ENCODE assay signal across 12 cellular contexts in genomic region chr16:77657016-77657415, GRCh38.
DNase-seq lines count a peak whose midpoint lies in the region; ATAC-seq and TF ChIP-seq lines count a peak whose summit lies in the region.
"Had no signal": no experiment of that assay in that cellular context is flagged by ENCODE, and none has a peak within 500 bp of the region (broad histone marks: within the 10 kb centered on the region; RNA-seq: fewer than 3 reads in every experiment).

No MANE protein-coding gene starts in this region.

- H3K36me3 Mint-ChIP-seq in WTC11 = peaks cover 6% of the 10 kb centered on the region; the same call in 1 of the 2 replicates
- H3K36me3 Mint-ChIP-seq in chondrocyte (ENCODE audit: low read depth) = no peaks in the 10 kb centered on the region

- peaks cover 14% of the 10 kb centered on the region for H3K4me1 Mint-ChIP-seq in WTC11
- H3K4me1 Mint-ChIP-seq in chondrocyte (ENCODE audit: low read depth) = no peaks in the 10 kb centered on the region
- H3K4me1 Mint-ChIP-seq: activated CD4-positive, alpha-beta memory T cell treated with anti-CD3 and anti-CD28 coated beads, Interleukin-2, amount 10 ng/mL, durations not matched to agents 7 days and 5 days had no signal

- H3K4me2 ChIP-seq in IMR-90 (ENCODE audit: low read depth, low read length) = no peak overlapping the region

- no peak for TF ChIP-seq RAD21 in IMR-90 (IDR thresholded peaks at IDR 0.05; ENCODE audit: low read length)

- no peak overlapping the region for H4K91ac ChIP-seq in IMR-90 (ENCODE audit: insufficient read depth, low read depth, low read length)

- no peak overlapping the region for H3K56ac ChIP-seq in IMR-90 (ENCODE audit: extremely low read depth, insufficient read depth, low read length)

- no peaks in the 10 kb centered on the region for H4K20me1 ChIP-seq in IMR-90 (ENCODE audit: insufficient read depth, low read length)

- H3K9me3 ChIP-seq in IMR-90 (ENCODE audit: control insufficient read depth, insufficient read depth, low read length) (no peaks in the 10 kb centered on the region), gastrocnemius medialis (no peaks in the 10 kb centered on the region)

- H2BK120ac ChIP-seq in IMR-90 (ENCODE audit: low read depth, low read length) = no peak overlapping the region

- no peaks in the 10 kb centered on the region for H3K9me1 ChIP-seq in IMR-90 (ENCODE audit: insufficient read depth, low read length)

- H3K4me3 Mint-ChIP-seq in WTC11 (no peak overlapping the region), chondrocyte (ENCODE audit: unreplicated experiment) (no peak overlapping the region)
- H3K4me3 Mint-ChIP-seq: activated CD4-positive, alpha-beta memory T cell treated with anti-CD3 and anti-CD28 coated beads, Interleukin-2, amount 10 ng/mL, durations not matched to agents 7 days and 5 days; naive thymus-derived CD8-positive, alpha-beta T cell had no signal

- H2BK15ac ChIP-seq in IMR-90 (ENCODE audit: low read depth, low read length) = no peak overlapping the region

- no peak overlapping the region for H3K9ac ChIP-seq in IMR-90 (ENCODE audit: low read depth, low read length)

- POLR2A ChIA-PET in IMR-90 (lab: Charles Lee; ENCODE audit: unreplicated experiment) (no interaction called here), WTC11 (lab: Charles Lee) (no interaction called here)

- no peak overlapping the region for H3K27ac ChIP-seq in IMR-90 (ENCODE audit: insufficient read depth, low read length)
- no peak overlapping the region for H3K27ac ChIP-seq in gastrocnemius medialis

- intact Hi-C loops in IMR-90 (cut with micrococcal nuclease) = no loop called here
- intact Hi-C loops in gastrocnemius medialis (cut with DNase I; ENCODE audit: low total_unique reads) = no loop called here

- H4K5ac ChIP-seq in IMR-90 (ENCODE audit: low read depth, low read length) = no peak overlapping the region

- H3K4me3 ChIP-seq in IMR-90 (ENCODE audit: insufficient read depth, low read depth, low read length) (no peak overlapping the region), gastrocnemius medialis (no peak overlapping the region)

- H3K27me3 Mint-ChIP-seq in WTC11 (ENCODE audit: low read depth) (no peaks in the 10 kb centered on the region; the same call in 1 of the 2 replicates), chondrocyte (ENCODE audit: low read depth) (peaks cover 5% of the 10 kb centered on the region)

- no peaks in the 10 kb centered on the region for H3K36me3 ChIP-seq in IMR-90 (ENCODE audit: control insufficient read depth, insufficient read depth, low read length)
- no peaks in the 10 kb centered on the region for H3K36me3 ChIP-seq in gastrocnemius medialis

- H3K14ac ChIP-seq in IMR-90 (replicated peaks; ENCODE audit: low read depth, low read length) = no peak overlapping the region

- H3K27ac Mint-ChIP-seq in WTC11 = no peak overlapping the region
- no peak overlapping the region for H3K27ac Mint-ChIP-seq in chondrocyte (ENCODE audit: unreplicated experiment)
- H3K27ac Mint-ChIP-seq: activated CD4-positive, alpha-beta memory T cell treated with anti-CD3 and anti-CD28 coated beads, Interleukin-2, amount 10 ng/mL, durations not matched to agents 7 days and 5 days; naive thymus-derived CD8-positive, alpha-beta T cell had no signal

- no peak for TF ChIP-seq POLR2A in IMR-90 (IDR thresholded peaks at IDR 0.05; ENCODE audit: low read depth, low read length)
- no peak for TF ChIP-seq POLR2A in gastrocnemius medialis (IDR thresholded peaks at IDR 0.05)

- BruUV-seq in IMR-90 (replicated peaks; lab: Mats Ljungman, UMichigan) = no TSS peak

- no peak for ATAC-seq in IMR-90 (ENCODE audit: low read depth)
- peak; percentile 84 for ATAC-seq in WTC11
- no peak for ATAC-seq in HG03520 (IDR thresholded peaks at IDR 0.05; ENCODE audit: unreplicated experiment)
- ATAC-seq in gastrocnemius medialis = no peak
- ATAC-seq: naive thymus-derived CD8-positive, alpha-beta T cell had no signal

- no peak overlapping the region for H3K23ac ChIP-seq in IMR-90 (ENCODE audit: low read depth, low read length)

- no peaks in the 10 kb centered on the region for H3K4me1 ChIP-seq in IMR-90 (ENCODE audit: control insufficient read depth, insufficient read depth, low read length)
- no peaks in the 10 kb centered on the region for H3K4me1 ChIP-seq in gastrocnemius medialis

- H3K79me1 ChIP-seq in IMR-90 (ENCODE audit: low read depth in 1 of 2, low read length in 2 of 2) = no peaks in the 10 kb centered on the region

- no peaks in the 10 kb centered on the region; the same call in 1 of the 2 replicates for H3K27me3 ChIP-seq in IMR-90 (ENCODE audit: control insufficient read depth, insufficient read depth, low read length)
- peaks cover 0 to 3% (median 0%) of the 10 kb centered on the region in 3 donors for H3K27me3 ChIP-seq in gastrocnemius medialis

- no peak overlapping the region for H3K18ac ChIP-seq in IMR-90 (ENCODE audit: low read depth, low read length)

- no peak overlapping the region for H2AK9ac ChIP-seq in IMR-90 (replicated peaks; ENCODE audit: low read depth, low read length, poor library complexity)

- DNase-seq in DMS 273 (lab: John Stamatoyannopoulos, UW; ENCODE audit: unreplicated experiment) = peak; percentile 10
- DNase-seq in DMS 273 treated with DMSO at 0.1 percent for 48 hours (lab: John Stamatoyannopoulos, UW) = no peak
- peak; percentile 13 for DNase-seq in IMR-90
- DNase-seq in WTC11 (ENCODE audit: low spot score) = peak; percentile 22
- DNase-seq in iris pigment epithelial cell (ENCODE audit: low read depth) = peak; percentile 68
- DNase-seq in chondrocyte (ENCODE audit: low spot score) = no peak
- no peak for DNase-seq in gastrocnemius medialis
- DNase-seq: activated CD4-positive, alpha-beta memory T cell treated with anti-CD3 and anti-CD28 coated beads, Interleukin-2, amount 10 ng/mL, durations not matched to agents 7 days and 5 days; naive thymus-derived CD8-positive, alpha-beta T cell; SHP77; small intestine had no signal

- H2AFZ ChIP-seq in IMR-90 (replicated peaks; ENCODE audit: low read length, poor library complexity) = no peak overlapping the region

- in situ Hi-C loops in IMR-90 (cut with MboI; ENCODE audit: low sequenced_read_pairs) = no loop called here
- in situ Hi-C loops in gastrocnemius medialis (cut with MboI; ENCODE audit: low sequenced_read_pairs in 4 of 4) = loop anchor here in 1 of 4 donors (10.0 kb wide), 1 partner anchor 422 kb away; no protein-coding TSS in a partner anchor

- peaks cover 15% of the 10 kb centered on the region for H3K9me3 Mint-ChIP-seq in WTC11
- H3K9me3 Mint-ChIP-seq in chondrocyte (ENCODE audit: low read depth) = peaks cover 9% of the 10 kb centered on the region
- H3K9me3 Mint-ChIP-seq: activated CD4-positive, alpha-beta memory T cell treated with anti-CD3 and anti-CD28 coated beads, Interleukin-2, amount 10 ng/mL, durations not matched to agents 7 days and 5 days had no signal

- H3K4ac ChIP-seq in IMR-90 (ENCODE audit: low read depth, low read length) = no peak overlapping the region

- no peak overlapping the region for H2BK20ac ChIP-seq in IMR-90 (ENCODE audit: low read depth, low read length)

- no peak overlapping the region for H4K8ac ChIP-seq in IMR-90 (ENCODE audit: low read depth in 2 of 2, low read length in 2 of 2)

- dilution Hi-C loops in IMR-90 (cut with HindIII; ENCODE audit: low sequenced_read_pairs, unreplicated experiment) = no loop called here

- no peak overlapping the region for H2BK5ac ChIP-seq in IMR-90 (ENCODE audit: low read depth, low read length, poor library complexity, severe bottlenecking)

- TF ChIP-seq CTCF in IMR-90 (conservative IDR thresholded peaks at IDR 0.05; ENCODE audit: low read depth, low read length) (no peak), WTC11 (IDR thresholded peaks at IDR 0.05) (no peak), chondrocyte (IDR thresholded peaks at IDR 0.05) (no peak), gastrocnemius medialis (IDR thresholded peaks at IDR 0.05 in 4 of 5, conservative IDR thresholded peaks at IDR 0.05 in 1 of 5) (no peak)

- no peak overlapping the region for H2AK5ac ChIP-seq in IMR-90 (ENCODE audit: low read depth, low read length)

- CTCF ChIA-PET in IMR-90 (lab: Yijun Ruan, JAX) (interaction anchor here (1.1 kb wide), 1 partner anchor 346 kb away, joined by 3 read pairs; no protein-coding TSS in a partner anchor), WTC11 (lab: Charles Lee) (interaction anchor here (0.9 to 1.4 kb wide), 3 partner anchors 9 to 522 kb away, joined by 3 to 5 read pairs (median 4); no protein-coding TSS in a partner anchor)

- WGBS in IMR-90 (ENCODE audit: extremely low coverage in 2 of 2, insufficient read length in 1 of 2), 2 experiments = no CpG with 5 or more reads among the region's 6 CpGs

TF ChIP-seq in IMR-90, 13 proteins besides CTCF, POLR2A, EP300 and RAD21 (continues in another document):
- TF ChIP-seq CHD1 (IDR thresholded peaks at IDR 0.05; ENCODE audit: low read depth, low read length) (no peak), USF2 (IDR thresholded peaks at IDR 0.05; ENCODE audit: low read depth, low read length) (peak; percentile 48; the same call in 1 of the 2 replicates), CEBPB (IDR thresholded peaks at IDR 0.05; ENCODE audit: low read depth, low read length) (0 out of 2 replicates have a peak, but pooled peaks have one; percentile 6), MXI1 (IDR thresholded peaks at IDR 0.05; ENCODE audit: borderline replicate concordance, low read depth, low read length) (no peak), MAFK (IDR thresholded peaks at IDR 0.05; ENCODE audit: low read depth, low read length) (peak; percentile 94)

TF ChIP-seq in WTC11, 78 proteins besides CTCF, POLR2A, EP300 and RAD21 (continues in another document):
- TF ChIP-seq NFATC4 (CRISPR knock-in tag; IDR thresholded peaks at IDR 0.05) (no peak), SMAD3 (CRISPR knock-in tag; IDR thresholded peaks at IDR 0.05; ENCODE audit: borderline replicate concordance) (no peak), NFE2L1 (CRISPR knock-in tag; IDR thresholded peaks at IDR 0.05) (peak; percentile 86; the same call in 1 of the 2 replicates), ERG (CRISPR knock-in tag; IDR thresholded peaks at IDR 0.05) (no peak), MYBL2 (CRISPR knock-in tag; IDR thresholded peaks at IDR 0.05) (no peak), ZNF121 (CRISPR knock-in tag; IDR thresholded peaks at IDR 0.05) (no peak)

Comparison
In these comparisons a context has a peak if more than half of its experiments do, and no peak if none do; other contexts are left out.
1. DNase-seq: peak in DMS 273 (single experiment), IMR-90 (single experiment), WTC11 (single experiment) and iris pigment epithelial cell (single experiment); none in DMS 273 treated with DMSO at 0.1 percent for 48 hours (single experiment), chondrocyte (single experiment) and gastrocnemius medialis (0 of 2).